ENCODE assay signal across 9 cellular contexts in genomic region chr5:169584998-169585451, GRCh38. TPM values are rescaled to one million over a fixed set of nuclear protein-coding genes. Genes with fewer than 3 reads are reported as not detected.
DNase-seq lines count a peak whose midpoint lies in the region; ATAC-seq and TF ChIP-seq lines count a peak whose summit lies in the region.
"Had no signal": no experiment of that assay in that cellular context is flagged by ENCODE, and none has a peak within 500 bp of the region (broad histone marks: within the 10 kb centered on the region; RNA-seq: fewer than 3 reads in every experiment).

No MANE protein-coding gene starts in this region.

- H3K36me3 Mint-ChIP-seq in Calu3 (ENCODE audit: insufficient read depth, unreplicated experiment) (peaks cover 21% of the 10 kb centered on the region), nephron (ENCODE audit: low read depth) (peaks cover 19% of the 10 kb centered on the region)

- H3K27ac Mint-ChIP-seq in Calu3 (ENCODE audit: unreplicated experiment) (no peak overlapping the region), nephron (peak overlapping the region in 2 of 3 experiments; percentile 48 to 58)

- H3K79me2 ChIP-seq in Loucy (ENCODE audit: insufficient read depth, low read length) = peaks cover 37% of the 10 kb centered on the region

- H3K4me3 Mint-ChIP-seq in Calu3 (ENCODE audit: low read depth, unreplicated experiment) = peak overlapping the region; percentile 95
- H3K4me3 Mint-ChIP-seq in nephron = peak overlapping the region; percentile 96 to 99 (median 98)

- no peaks in the 10 kb centered on the region for H4K20me1 ChIP-seq in Loucy (ENCODE audit: insufficient read depth, low read length, poor library complexity, severe bottlenecking)

- peak overlapping the region; percentile 97 for H3K9ac ChIP-seq in Loucy (ENCODE audit: low read depth, low read length, poor library complexity, severe bottlenecking)

- peak overlapping the region; percentile 90 for H3K4me2 ChIP-seq in Loucy (ENCODE audit: low read depth, low read length, poor library complexity, severe bottlenecking)

- H3K36me3 ChIP-seq in Loucy (ENCODE audit: insufficient read depth, low read length) = peaks cover 6% of the 10 kb centered on the region; the same call in 1 of the 2 replicates

- no peaks in the 10 kb centered on the region for H3K9me3 ChIP-seq in Loucy (ENCODE audit: insufficient read depth, low read depth, low read length)

- intact Hi-C loops in Calu3 (cut with micrococcal nuclease; ENCODE audit: unreplicated experiment) = loop anchor here (10.0 kb wide), 3 partner anchors 450 to 1010 kb away; partner anchors contain the start of gene PANK3

- H3F3A ChIP-seq in Loucy (ENCODE audit: low read depth) = no peaks in the 10 kb centered on the region

- H3K27me3 Mint-ChIP-seq in Calu3 (ENCODE audit: unreplicated experiment) (peaks cover 14% of the 10 kb centered on the region), nephron (ENCODE audit: low read depth) (no peaks in the 10 kb centered on the region)

- no peak for DNase-seq in Calu3
- DNase-seq in cardiac fibroblast (ENCODE audit: low read depth in 2 of 2) = no peak

- H3K4me1 Mint-ChIP-seq in Calu3 (ENCODE audit: low read depth, unreplicated experiment) (peaks cover 26% of the 10 kb centered on the region), nephron (peaks cover 28% of the 10 kb centered on the region)

- H3K27me3 ChIP-seq in Loucy (ENCODE audit: insufficient read depth, low read length, poor library complexity, severe bottlenecking) = no peaks in the 10 kb centered on the region

- H3K9me3 Mint-ChIP-seq in Calu3 (ENCODE audit: low read depth, unreplicated experiment) (no peaks in the 10 kb centered on the region), nephron (no peaks in the 10 kb centered on the region)

- H3K4me1 ChIP-seq in Loucy (ENCODE audit: insufficient read depth, low read length, poor library complexity, severe bottlenecking) = peaks cover 12% of the 10 kb centered on the region

- no peak overlapping the region for H2AFZ ChIP-seq in Loucy (ENCODE audit: low read length)

- peak overlapping the region; percentile 89 for H3K4me3 ChIP-seq in Loucy (ENCODE audit: low read length, poor library complexity, severe bottlenecking)
- peak overlapping the region; percentile 79 to 91 for H3K4me3 ChIP-seq in cardiac fibroblast (replicated peaks in 1 of 2; ENCODE audit: low read depth in 2 of 2, low read length in 2 of 2)

- no TSS peak for BruUV-seq in Calu3 (replicated peaks; lab: Mats Ljungman, UMichigan)

- CTCF ChIA-PET in Calu3 (lab: Charles Lee) = interaction anchor here (0.7 kb wide), 1 partner anchor 191 kb away, joined by 3 read pairs; no protein-coding TSS in a partner anchor

- TF ChIP-seq CTCF in Calu3 (IDR thresholded peaks at IDR 0.05; ENCODE audit: unreplicated experiment) (no peak), Loucy (conservative IDR thresholded peaks at IDR 0.05; ENCODE audit: low read length) (no peak), cardiac fibroblast (IDR thresholded peaks at IDR 0.05; ENCODE audit: low read depth, low read length) (no peak), nephron (IDR thresholded peaks at IDR 0.05; ENCODE audit: unreplicated experiment in 3 of 3) (no peak)

- ATAC-seq in HG02870 (IDR thresholded peaks at IDR 0.05; ENCODE audit: unreplicated experiment) (no peak), GM19351 (IDR thresholded peaks at IDR 0.05; ENCODE audit: unreplicated experiment) (no peak), HG02840 (IDR thresholded peaks at IDR 0.05; ENCODE audit: low FRiP score, unreplicated experiment) (no peak), GM18867 (IDR thresholded peaks at IDR 0.05; ENCODE audit: unreplicated experiment) (no peak)
- ATAC-seq: Right ventricle myocardium inferior had no signal

- H3K9me2 ChIP-seq in Loucy (replicated peaks; ENCODE audit: low read depth, low read length) = no peaks in the 10 kb centered on the region

RNA-seq across cellular contexts. Expression of gene SPDL1, which starts 1.5 kb away (rescaled TPM):
- 41.7 and 45.8 TPM in 2 replicates for total RNA-seq in Calu3 (2022)

RNA-seq across cellular contexts. Expression of gene DOCK2, which starts 52.0 kb away (rescaled TPM):
- not detected in 2 replicates for total RNA-seq in Calu3 (2022)
